ENCODE assay signal across 1 cellular context in genomic region chr6:35497571-35498406, GRCh38.
A peak's percentile ranks its signal among the peaks of the same experiment; 100 is the strongest.
TF ChIP-seq lines count a peak whose summit lies in the region.

No MANE protein-coding gene starts in this region.

TF ChIP-seq in HepG2, 621 proteins besides CTCF, POLR2A, EP300 and RAD21 (continued from another document and continues in another):
- TF ChIP-seq ZNF850 (CRISPR knock-in tag; conservative IDR thresholded peaks at IDR 0.05) (0 out of 2 replicates have a peak, but pooled peaks have one; percentile 62), CBX1 (IDR thresholded peaks at IDR 0.05; ENCODE audit: low read depth) (no peak), NCOA1 (CRISPR knock-in tag; IDR thresholded peaks at IDR 0.05) (peak; percentile 57; the same call in 1 of the 2 replicates), ZFP36L2 (CRISPR knock-in tag; IDR thresholded peaks at IDR 0.05) (no peak), ZNF619 (CRISPR knock-in tag; IDR thresholded peaks at IDR 0.05) (no peak), EED (CRISPR knock-in tag; IDR thresholded peaks at IDR 0.05) (peak; percentile 40; the same call in 1 of the 2 replicates), RBFOX2 (IDR thresholded peaks at IDR 0.05; ENCODE audit: low read depth, low read length) (peak; percentile 79), HMG20A (CRISPR knock-in tag; IDR thresholded peaks at IDR 0.05; ENCODE audit: borderline replicate concordance) (no peak), ZC3H13 (CRISPR knock-in tag; IDR thresholded peaks at IDR 0.05) (peak; percentile 42; the same call in 1 of the 2 replicates), ZNF704 (CRISPR knock-in tag; IDR thresholded peaks at IDR 0.05; ENCODE audit: borderline replicate concordance) (peak; percentile 88), SKI (IDR thresholded peaks at IDR 0.05; ENCODE audit: partially characterized antibody) (no peak), PRMT3 (CRISPR knock-in tag; IDR thresholded peaks at IDR 0.05; ENCODE audit: borderline replicate concordance, low read depth) (0 out of 2 replicates have a peak, but pooled peaks have one; percentile 73), ONECUT2 (CRISPR knock-in tag; IDR thresholded peaks at IDR 0.05) (no peak), ZFP41 (CRISPR knock-in tag; IDR thresholded peaks at IDR 0.05; ENCODE audit: borderline replicate concordance) (peak; percentile 90; the same call in 1 of the 2 replicates), ZNF749 (CRISPR knock-in tag; IDR thresholded peaks at IDR 0.05; ENCODE audit: borderline replicate concordance) (peak; percentile 71; the same call in 1 of the 2 replicates), BORCS8-MEF2B (CRISPR knock-in tag; IDR thresholded peaks at IDR 0.05) (peak; percentile 88), ZNF574 (CRISPR knock-in tag; IDR thresholded peaks at IDR 0.05) (peak; percentile 71), ZKSCAN8 (CRISPR knock-in tag; IDR thresholded peaks at IDR 0.05; ENCODE audit: borderline replicate concordance) (no peak), NFKBIZ (CRISPR knock-in tag; IDR thresholded peaks at IDR 0.05) (peak; percentile 86), ZBTB21 (CRISPR knock-in tag; IDR thresholded peaks at IDR 0.05) (no peak), ZFP62 (CRISPR knock-in tag; IDR thresholded peaks at IDR 0.05) (no peak), SMAD1 (CRISPR knock-in tag; IDR thresholded peaks at IDR 0.05; ENCODE audit: borderline replicate concordance, low read depth) (no peak), TCF7 (IDR thresholded peaks at IDR 0.05; ENCODE audit: low read depth) (no peak), NKX3-1 (CRISPR knock-in tag; IDR thresholded peaks at IDR 0.05) (peak; percentile 95), RNF2 (conservative IDR thresholded peaks at IDR 0.05; ENCODE audit: low read depth) (peak; percentile 93), KIAA2018 (CRISPR knock-in tag; IDR thresholded peaks at IDR 0.05; ENCODE audit: borderline replicate concordance) (no peak), NFE2 (CRISPR knock-in tag; IDR thresholded peaks at IDR 0.05) (no peak), PTBP1 (IDR thresholded peaks at IDR 0.05; ENCODE audit: low read depth, low read length, poor library complexity, severe bottlenecking) (no peak), JARID2 (CRISPR knock-in tag; IDR thresholded peaks at IDR 0.05; ENCODE audit: insufficient replicate concordance) (no peak), MAFG (CRISPR knock-in tag; IDR thresholded peaks at IDR 0.05) (no peak), RBAK (CRISPR knock-in tag; IDR thresholded peaks at IDR 0.05) (0 out of 2 replicates have a peak, but pooled peaks have one; percentile 20), ZNF563 (CRISPR knock-in tag; IDR thresholded peaks at IDR 0.05) (peak; percentile 97), POLR2G (IDR thresholded peaks at IDR 0.05; ENCODE audit: low read depth, low read length) (peak; percentile 9; the same call in 1 of the 2 replicates), ZNF550 (CRISPR knock-in tag; IDR thresholded peaks at IDR 0.05; ENCODE audit: borderline replicate concordance) (peak; percentile 88), ZNF326 (CRISPR knock-in tag; IDR thresholded peaks at IDR 0.05; ENCODE audit: borderline replicate concordance) (no peak; the same call in 1 of the 2 replicates), ZNF430 (CRISPR knock-in tag; IDR thresholded peaks at IDR 0.05) (peak; percentile 99), NR1H2 (CRISPR knock-in tag; IDR thresholded peaks at IDR 0.05; ENCODE audit: borderline replicate concordance, low read depth) (peak; percentile 72; the same call in 1 of the 2 replicates), HNF4G (IDR thresholded peaks at IDR 0.05; ENCODE audit: borderline replicate concordance, low read depth, low read length) (no peak), HNF4G (CRISPR knock-in tag; IDR thresholded peaks at IDR 0.05; ENCODE audit: borderline replicate concordance, low read depth) (no peak), GRHL1 (CRISPR knock-in tag; conservative IDR thresholded peaks at IDR 0.05) (no peak), THRA (CRISPR knock-in tag; IDR thresholded peaks at IDR 0.05; ENCODE audit: borderline replicate concordance) (peak; percentile 42; the same call in 1 of the 2 replicates), POGK (CRISPR knock-in tag; conservative IDR thresholded peaks at IDR 0.05) (peak; percentile 83; the same call in 1 of the 2 replicates), MBD4 (IDR thresholded peaks at IDR 0.05; ENCODE audit: borderline replicate concordance, low read length) (no peak), SATB2 (CRISPR knock-in tag; IDR thresholded peaks at IDR 0.05) (peak; percentile 95), NFYC (CRISPR knock-in tag; IDR thresholded peaks at IDR 0.05) (no peak), ZNF546 (CRISPR knock-in tag; conservative IDR thresholded peaks at IDR 0.05) (peak; percentile 92; the same call in 1 of the 2 replicates)
